Comparison of ENCODE assay signal across 2 cellular contexts in genomic region chr4:104493071-104493831, GRCh38.
TF ChIP-seq lines count a peak whose summit lies in the region.

No MANE protein-coding gene starts in this region.

TF ChIP-seq in HEK293, 187 proteins besides CTCF, POLR2A, EP300 and RAD21:
- TF ChIP-seq ZSCAN16 (tag by site-specific recombination; IDR thresholded peaks at IDR 0.05) = no peak
- no peak for TF ChIP-seq ZNF670 (tag by site-specific recombination; IDR thresholded peaks at IDR 0.05; ENCODE audit: low read depth)

TF ChIP-seq in H1, 55 proteins besides CTCF, POLR2A, EP300 and RAD21:
- TF ChIP-seq POLR2AphosphoS5 (IDR thresholded peaks at IDR 0.05; ENCODE audit: low read depth, low read length) = no peak
- no peak for TF ChIP-seq RFX5 (IDR thresholded peaks at IDR 0.05; ENCODE audit: borderline replicate concordance, low read depth, low read length)
- TF ChIP-seq JUN (IDR thresholded peaks at IDR 0.05; ENCODE audit: low read depth, low read length) = no peak
- no peak for TF ChIP-seq CEBPB (IDR thresholded peaks at IDR 0.05; ENCODE audit: low read depth, low read length)
- TF ChIP-seq BCL11A (IDR thresholded peaks at IDR 0.05; ENCODE audit: low read depth in 2 of 2, low read length in 2 of 2) = no peak
- TF ChIP-seq POU5F1 (IDR thresholded peaks at IDR 0.05; ENCODE audit: low read depth, low read length) = no peak
- no peak for TF ChIP-seq USF2 (IDR thresholded peaks at IDR 0.05; ENCODE audit: low read length)
- TF ChIP-seq TBP (IDR thresholded peaks at IDR 0.05; ENCODE audit: low read depth, low read length) = no peak
TF ChIP-seq in H1: peak in this region for 0.
